ENCODE assay signal across 8 cellular contexts in genomic region chr1:19485362-19486187, GRCh38. TPM values are rescaled to one million over a fixed set of nuclear protein-coding genes. Genes with fewer than 3 reads are reported as not detected.
A peak's percentile ranks its signal among the peaks of the same experiment; 100 is the strongest.
DNase-seq lines count a peak whose midpoint lies in the region; ATAC-seq, FAIRE-seq and TF ChIP-seq lines count a peak whose summit lies in the region.

CAPZB (minus strand) TSS chr1:19485539; CDS start chr1:19485438, 101 bp downstream.

- H3K27ac ChIP-seq in foreskin keratinocyte = peak within 1 kb of the TSS; percentile 87

- H3K4me1 ChIP-seq in foreskin keratinocyte = no peaks in the 10 kb centered on the region
- peaks cover 23% of the 10 kb centered on the region for H3K4me1 ChIP-seq in neuron (ENCODE audit: insufficient read depth, low read length)

- DNase-seq in ELR (ENCODE audit: low read depth) (peak; percentile 88), H54 (ENCODE audit: insufficient read length, low spot score) (peak; percentile 77), LoVo (ENCODE audit: low spot score) (peak; percentile 92), SK-MEL-5 (ENCODE audit: low read depth, low spot score) (peak; percentile 84), foreskin keratinocyte (peak; percentile 55 to 78), stromal cell of bone marrow (ENCODE audit: low read depth) (peak; percentile 83)
- peak; percentile 73 to 96 (median 86) for DNase-seq in activated naive CD4-positive, alpha-beta T cell (lab: John Stamatoyannopoulos, UW)

- H3K9me3 ChIP-seq in neuron (ENCODE audit: low read length) = no peaks in the 10 kb centered on the region

- peak; percentile 89 for ATAC-seq in foreskin keratinocyte

- H3K36me3 ChIP-seq in neuron (ENCODE audit: insufficient read depth, low read length) = peaks cover 9% of the 10 kb centered on the region

- H3K27me3 ChIP-seq in foreskin keratinocyte (no peaks in the 10 kb centered on the region), neuron (ENCODE audit: insufficient read depth, low read length) (no peaks in the 10 kb centered on the region)

- FAIRE-seq in H54 (lab: Jason Lieb, UNC) = no peak

- peak within 1 kb of the TSS; percentile 81 for H3K4me3 ChIP-seq in neuron (ENCODE audit: low read length)

- in situ Hi-C loops in SK-MEL-5 (cut with HindIII; ENCODE audit: low pct_unique_long_range_greater_than_20kb, low sequenced_read_pairs) = no loop called here

- peak within 1 kb of the TSS; percentile 62 for H2AFZ ChIP-seq in neuron (ENCODE audit: low read depth, low read length)

- TF ChIP-seq CTCF in foreskin keratinocyte (conservative IDR thresholded peaks at IDR 0.05) = peak; percentile 2

- peak; percentile 74 for TF ChIP-seq POLR2A in H54 (IDR thresholded peaks at IDR 0.05; ENCODE audit: low read depth, low read length)

RNA-seq across cellular contexts. Expression of gene CAPZB, which starts in this region (rescaled TPM):
- total RNA-seq in SK-MEL-5 (2014; rRNA removed; shearing (Covaris generic)) = 60.5 and 64.3 TPM in 2 replicates
- polyA plus RNA-seq in SK-MEL-5 (2015; cell fraction: cytosol; rRNA removed) = 161 and 162 TPM in 2 replicates
- 21.6 and 31.2 TPM in 2 replicates for polyA plus RNA-seq in SK-MEL-5 (2015; cell fraction: nucleus; rRNA removed)
- 181 and 196 TPM in 2 replicates for total RNA-seq in foreskin keratinocyte
- polyA plus RNA-seq in foreskin keratinocyte = 285 and 303 TPM in 2 replicates

Comparison
In these comparisons a context has a peak if more than half of its experiments do, and no peak if none do; other contexts are left out.
1. Peak in every context shown above with its lines: DNase-seq, ATAC-seq, H3K4me3 ChIP-seq and H3K27ac ChIP-seq.